ENCODE assay signal across 1 cellular context in the genomic region with DNA sequence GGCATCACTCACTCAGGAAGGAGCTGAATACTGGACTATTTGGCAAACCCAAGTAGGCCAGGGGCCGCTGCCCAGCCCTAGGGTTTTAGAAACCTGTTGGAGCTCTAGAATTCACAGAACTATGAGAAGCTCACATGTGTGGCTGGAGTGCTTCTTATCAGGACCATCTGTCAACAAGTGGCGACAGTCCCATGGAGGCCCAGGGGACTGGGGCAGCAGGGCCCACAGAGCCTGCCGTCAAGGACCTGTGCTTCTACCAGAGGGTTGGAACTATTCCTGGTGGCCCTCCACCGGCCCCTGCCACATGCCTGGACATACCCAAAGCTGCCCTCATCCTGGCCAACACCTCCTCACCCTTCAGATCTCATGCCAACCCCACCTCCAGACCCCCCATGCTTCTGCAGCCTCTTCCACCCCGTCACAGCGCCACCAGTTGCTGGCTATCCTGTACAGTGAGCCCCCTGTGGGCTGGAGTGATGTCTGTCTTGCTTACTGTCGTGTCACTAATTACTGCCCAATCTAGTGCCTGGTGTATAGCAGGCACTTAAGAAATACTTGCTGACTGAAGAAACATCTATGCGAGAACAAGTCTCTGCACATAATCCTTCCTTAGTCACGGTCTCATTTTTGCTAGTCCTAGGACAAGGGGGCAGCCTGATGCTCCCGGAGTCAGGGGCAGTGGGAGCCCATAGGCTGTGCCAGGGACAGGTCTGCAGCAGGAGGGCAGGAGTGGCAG.
TF ChIP-seq lines count a peak whose summit lies in the region.

No MANE protein-coding gene starts in this region.

TF ChIP-seq in H1, 55 proteins besides CTCF, POLR2A, EP300 and RAD21:
- TF ChIP-seq NANOG (IDR thresholded peaks at IDR 0.05; ENCODE audit: insufficient read depth, low read depth, low read length, poor library complexity, severe bottlenecking) (no peak), NRF1 (IDR thresholded peaks at IDR 0.05; ENCODE audit: low read depth, low read length) (no peak), TAF7 (optimal IDR thresholded peaks at IDR 0.05; ENCODE audit: borderline replicate concordance, low read depth, low read length) (no peak), ASH2L (IDR thresholded peaks at IDR 0.05; ENCODE audit: low read length) (no peak), CBX5 (IDR thresholded peaks at IDR 0.05; ENCODE audit: low read depth, low read length) (no peak)
